ENCODE assay signal across 13 cellular contexts in genomic region chr2:62814132-62814531, GRCh38.
DNase-seq lines count a peak whose midpoint lies in the region; ATAC-seq and TF ChIP-seq lines count a peak whose summit lies in the region.
"Had no signal": no experiment of that assay in that cellular context is flagged by ENCODE, and none has a peak within 500 bp of the region (broad histone marks: within the 10 kb centered on the region; RNA-seq: fewer than 3 reads in every experiment).

No MANE protein-coding gene starts in this region.

- H3K4me3 Mint-ChIP-seq in neural crest cell, result no peak overlapping the region
- H3K4me3 Mint-ChIP-seq: activated naive CD8-positive, alpha-beta T cell treated with anti-CD3 and anti-CD28 coated beads for 36 hours; T-helper 1 cell treated with Interleukin-12 subunit alpha and Interleukin-12 subunit beta and Interleukin-4 antibody, amounts not matched to agents 30 μg/mL and 1 μg/mL, for 36 hours had no signal

- peak overlapping the region; percentile 12 for H3K27ac ChIP-seq in brain microvascular endothelial cell
- H3K27ac ChIP-seq in caudate nucleus (ENCODE audit: low read depth, low read length), result no peak overlapping the region

- DNase-seq in EL (peak; percentile 93), LHCN-M2 (ENCODE audit: low read depth) (peak; percentile 88), brain microvascular endothelial cell (peak; percentile 81), neural crest cell (ENCODE audit: low read depth, low spot score) (no peak), caudate nucleus (lab: John Stamatoyannopoulos, UW) (no peak), inferior parietal cortex (ENCODE audit: extremely low spot score) (no peak)
- DNase-seq: activated naive CD8-positive, alpha-beta T cell treated with anti-CD3 and anti-CD28 coated beads for 36 hours; effector CD4-positive, alpha-beta T cell; midbrain; NCI-H2029 had no signal

- no peak overlapping the region for H3K4me3 ChIP-seq in brain microvascular endothelial cell (ENCODE audit: low read depth, low read length)

- H3K36me3 Mint-ChIP-seq in neural crest cell (ENCODE audit: low read depth), result no peaks in the 10 kb centered on the region

- H3K9me3 Mint-ChIP-seq in neural crest cell, result peaks cover 4% of the 10 kb centered on the region
- H3K9me3 Mint-ChIP-seq: activated naive CD8-positive, alpha-beta T cell treated with anti-CD3 and anti-CD28 coated beads for 36 hours; T-helper 1 cell treated with Interleukin-12 subunit alpha and Interleukin-12 subunit beta and Interleukin-4 antibody, amounts not matched to agents 30 μg/mL and 1 μg/mL, for 36 hours had no signal

- no peaks in the 10 kb centered on the region for H3K27me3 ChIP-seq in brain microvascular endothelial cell (replicated peaks)

- no peaks in the 10 kb centered on the region for H3K4me1 Mint-ChIP-seq in neural crest cell

- no peak for TF ChIP-seq CTCF in brain microvascular endothelial cell (IDR thresholded peaks at IDR 0.05; ENCODE audit: low read depth, low read length, missing control alignments)
- TF ChIP-seq CTCF in neural crest cell (conservative IDR thresholded peaks at IDR 0.05), result no peak

- H3K27ac Mint-ChIP-seq in neural crest cell (ENCODE audit: unreplicated experiment), result peak overlapping the region; percentile 65
- H3K27ac Mint-ChIP-seq: activated naive CD8-positive, alpha-beta T cell treated with anti-CD3 and anti-CD28 coated beads for 36 hours; T-helper 1 cell treated with Interleukin-12 subunit alpha and Interleukin-12 subunit beta and Interleukin-4 antibody, amounts not matched to agents 30 μg/mL and 1 μg/mL, for 36 hours had no signal

- H3K27me3 Mint-ChIP-seq in neural crest cell (ENCODE audit: low read depth), result no peaks in the 10 kb centered on the region
- H3K27me3 Mint-ChIP-seq: activated naive CD8-positive, alpha-beta T cell treated with anti-CD3 and anti-CD28 coated beads for 36 hours had no signal

- H3K36me3 ChIP-seq in brain microvascular endothelial cell (replicated peaks), result no peaks in the 10 kb centered on the region

- in situ Hi-C loops in brain microvascular endothelial cell (cut with HindIII; ENCODE audit: low pct_ligation_motif_present, low sequenced_read_pairs), result no loop called here

- ATAC-seq in HG03439 (IDR thresholded peaks at IDR 0.05; ENCODE audit: unreplicated experiment), result no peak
- ATAC-seq in GM21529 (IDR thresholded peaks at IDR 0.05; ENCODE audit: unreplicated experiment), result no peak

Comparison
In these comparisons a context has a peak if more than half of its experiments do, and no peak if none do; other contexts are left out.
1. DNase-seq: peak in EL (single experiment), LHCN-M2 (single experiment) and brain microvascular endothelial cell (single experiment); none in neural crest cell (single experiment), caudate nucleus (0 of 61) and inferior parietal cortex (single experiment).